ENCODE assay signal across 16 cellular contexts in the genomic region with DNA sequence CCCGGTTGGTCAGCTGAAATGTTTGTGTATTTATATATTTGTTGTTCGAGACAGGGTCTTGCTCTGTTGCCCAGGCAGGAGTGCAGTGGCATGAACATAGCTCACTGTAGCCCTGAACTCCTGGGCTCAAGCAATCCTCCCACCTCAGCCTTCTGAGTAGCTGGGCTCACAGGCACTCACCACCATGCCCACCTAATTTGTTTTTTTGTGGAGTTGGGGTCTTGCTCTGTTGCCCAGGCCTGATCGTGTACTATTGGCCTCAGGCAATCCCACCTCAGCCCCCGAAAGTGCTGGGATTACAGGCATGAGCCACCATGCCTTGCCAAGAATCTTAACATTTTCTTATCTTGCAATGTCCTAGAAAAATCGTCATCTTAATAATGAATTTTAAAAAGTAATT. TPM values are rescaled to one million over a fixed set of nuclear protein-coding genes. Genes with fewer than 3 reads are reported as not detected.
DNase-seq lines count a peak whose midpoint lies in the region; ATAC-seq and TF ChIP-seq lines count a peak whose summit lies in the region.
"Had no signal": no experiment of that assay in that cellular context is flagged by ENCODE, and none has a peak within 500 bp of the region (broad histone marks: within the 10 kb centered on the region; RNA-seq: fewer than 3 reads in every experiment).

No MANE protein-coding gene starts in this region.

- H2AFZ ChIP-seq in GM23338 (no peak overlapping the region), neural progenitor cell (replicated peaks) (no peak overlapping the region)

- ATAC-seq in GM23338, result no peak
- ATAC-seq in activated CD8-positive, alpha-beta memory T cell treated with anti-CD3 and anti-CD28 coated beads, Interleukin-2, amount 10 ng/mL, durations not matched to agents 7 days and 5 days, result no peak
- ATAC-seq: T-cell had no signal

- peaks cover 44% of the 10 kb centered on the region for H3K4me1 ChIP-seq in GM23338 (ENCODE audit: insufficient read depth)
- H3K4me1 ChIP-seq in neural progenitor cell, result peaks cover 25% of the 10 kb centered on the region

- TF ChIP-seq CTCF in GM23338 (conservative IDR thresholded peaks at IDR 0.05; ENCODE audit: low read depth in 2 of 2) (no peak), neural progenitor cell (IDR thresholded peaks at IDR 0.05) (no peak)

- peaks cover 71% of the 10 kb centered on the region for H3K36me3 Mint-ChIP-seq in activated T-cell treated with anti-CD3 and anti-CD28 coated beads, Interleukin-2, amount 50 U/mL, for 24 hours (ENCODE audit: low read depth)
- H3K36me3 Mint-ChIP-seq in GM23338 (ENCODE audit: low read depth), result peaks cover 54% of the 10 kb centered on the region
- peaks cover 34% of the 10 kb centered on the region for H3K36me3 Mint-ChIP-seq in activated naive CD8-positive, alpha-beta T cell
- H3K36me3 Mint-ChIP-seq in neural progenitor cell, result peaks cover 38% of the 10 kb centered on the region
- peaks cover 51% of the 10 kb centered on the region for H3K36me3 Mint-ChIP-seq in activated CD8-positive, alpha-beta memory T cell treated with anti-CD3 and anti-CD28 coated beads, Interleukin-2, amount 10 ng/mL, durations not matched to agents 7 days and 5 days

- H3K4me3 ChIP-seq in GM23338, result peak overlapping the region; percentile 85; the same call in 1 of the 2 replicates
- no peak overlapping the region for H3K4me3 ChIP-seq in neural progenitor cell
- H3K4me3 ChIP-seq: ascending aorta had no signal

- H3K27me3 Mint-ChIP-seq in activated T-cell treated with anti-CD3 and anti-CD28 coated beads, Interleukin-2, amount 50 U/mL, for 24 hours, result no peaks in the 10 kb centered on the region
- peaks cover 24% of the 10 kb centered on the region for H3K27me3 Mint-ChIP-seq in GM23338 (ENCODE audit: insufficient read depth, low read depth, poor library complexity)
- no peaks in the 10 kb centered on the region for H3K27me3 Mint-ChIP-seq in activated naive CD8-positive, alpha-beta T cell
- peaks cover 14% of the 10 kb centered on the region for H3K27me3 Mint-ChIP-seq in neural progenitor cell (ENCODE audit: insufficient read depth, low read depth)
- no peaks in the 10 kb centered on the region for H3K27me3 Mint-ChIP-seq in activated CD8-positive, alpha-beta memory T cell treated with anti-CD3 and anti-CD28 coated beads, Interleukin-2, amount 10 ng/mL, durations not matched to agents 7 days and 5 days
- H3K27me3 Mint-ChIP-seq: T-cell had no signal

- DNase-seq in activated T-cell treated with anti-CD3 and anti-CD28 coated beads, Interleukin-2, amount 50 U/mL, for 24 hours, result no peak
- DNase-seq in activated T-cell treated with anti-CD3 and anti-CD28 coated beads for 4 hours (no peak), GM23338 (ENCODE audit: low spot score) (no peak), neural progenitor cell (ENCODE audit: low spot score) (no peak), OCI-M1 (lab: John Stamatoyannopoulos, UW) (no peak), COLO829 (ENCODE audit: low spot score) (no peak)
- DNase-seq in activated CD8-positive, alpha-beta memory T cell treated with anti-CD3 and anti-CD28 coated beads, Interleukin-2, amount 10 ng/mL, durations not matched to agents 7 days and 5 days, result no peak
- DNase-seq: ACHN; GF-D8; KG1; mammary epithelial cell; NCI-H1092 treated with DMSO at 0.1 percent for 48 hours; stimulated activated CD4-positive, alpha-beta T cell treated with anti-CD3 and anti-CD28 coated beads, Interleukin-15, amount 100 ng/mL, for 24 hours; T-cell had no signal

- peak overlapping the region; percentile 99 for H3K27ac Mint-ChIP-seq in activated T-cell treated with anti-CD3 and anti-CD28 coated beads, Interleukin-2, amount 50 U/mL, for 24 hours
- H3K27ac Mint-ChIP-seq in GM23338, result no peak overlapping the region
- peak overlapping the region; percentile 100 for H3K27ac Mint-ChIP-seq in activated naive CD8-positive, alpha-beta T cell
- H3K27ac Mint-ChIP-seq in neural progenitor cell, result no peak overlapping the region
- no peak overlapping the region for H3K27ac Mint-ChIP-seq in activated CD8-positive, alpha-beta memory T cell treated with anti-CD3 and anti-CD28 coated beads, Interleukin-2, amount 10 ng/mL, durations not matched to agents 7 days and 5 days

- H3K4me2 ChIP-seq in GM23338 (peak overlapping the region; percentile 85; the same call in 1 of the 2 replicates), neural progenitor cell (peak overlapping the region; percentile 99)

- H3K9me3 Mint-ChIP-seq in activated T-cell treated with anti-CD3 and anti-CD28 coated beads, Interleukin-2, amount 50 U/mL, for 24 hours, result no peaks in the 10 kb centered on the region
- peaks cover 4% of the 10 kb centered on the region; the same call in 1 of the 3 replicates for H3K9me3 Mint-ChIP-seq in GM23338
- H3K9me3 Mint-ChIP-seq in activated naive CD8-positive, alpha-beta T cell (ENCODE audit: low read depth), result no peaks in the 10 kb centered on the region
- H3K9me3 Mint-ChIP-seq in neural progenitor cell, result no peaks in the 10 kb centered on the region
- H3K9me3 Mint-ChIP-seq in activated CD8-positive, alpha-beta memory T cell treated with anti-CD3 and anti-CD28 coated beads, Interleukin-2, amount 10 ng/mL, durations not matched to agents 7 days and 5 days (ENCODE audit: low read depth), result no peaks in the 10 kb centered on the region
- H3K9me3 Mint-ChIP-seq: T-cell had no signal

- H3K79me2 ChIP-seq in GM23338 (replicated peaks; ENCODE audit: insufficient read depth) (peaks cover 33% of the 10 kb centered on the region), neural progenitor cell (ENCODE audit: low read depth) (peaks cover 49% of the 10 kb centered on the region)

- no peak overlapping the region for H3K9ac ChIP-seq in neural progenitor cell

- CTCF ChIA-PET in activated CD8-positive, alpha-beta memory T cell treated with anti-CD3 and anti-CD28 coated beads, Interleukin-2, amount 10 ng/mL, durations not matched to agents 7 days and 5 days (lab: Charles Lee), result no interaction called here

- H4K20me1 ChIP-seq in GM23338 (replicated peaks; ENCODE audit: insufficient read depth) (peaks cover 44% of the 10 kb centered on the region), neural progenitor cell (ENCODE audit: low read depth) (peaks cover 72% of the 10 kb centered on the region)

- H3F3A ChIP-seq in GM23338 (replicated peaks; ENCODE audit: low read depth), result peaks cover 61% of the 10 kb centered on the region
- H3F3A ChIP-seq in neural progenitor cell (ENCODE audit: low read depth), result peaks cover 87% of the 10 kb centered on the region

- peaks cover 47% of the 10 kb centered on the region for H3K36me3 ChIP-seq in GM23338 (ENCODE audit: insufficient read depth)
- H3K36me3 ChIP-seq in neural progenitor cell, result peaks cover 35% of the 10 kb centered on the region

- H3K27me3 ChIP-seq in GM23338 (ENCODE audit: insufficient read depth), result no peaks in the 10 kb centered on the region
- no peaks in the 10 kb centered on the region for H3K27me3 ChIP-seq in neural progenitor cell
- H3K27me3 ChIP-seq: ascending aorta had no signal

- H3K9me2 ChIP-seq in GM23338 (ENCODE audit: insufficient read depth), result no peaks in the 10 kb centered on the region

- peak overlapping the region; percentile 98 for H3K4me3 Mint-ChIP-seq in activated T-cell treated with anti-CD3 and anti-CD28 coated beads, Interleukin-2, amount 50 U/mL, for 24 hours
- peak overlapping the region; percentile 96; the same call in 2 of the 3 replicates for H3K4me3 Mint-ChIP-seq in GM23338
- peak overlapping the region; percentile 100 for H3K4me3 Mint-ChIP-seq in activated naive CD8-positive, alpha-beta T cell
- no peak overlapping the region for H3K4me3 Mint-ChIP-seq in neural progenitor cell
- H3K4me3 Mint-ChIP-seq in activated CD8-positive, alpha-beta memory T cell treated with anti-CD3 and anti-CD28 coated beads, Interleukin-2, amount 10 ng/mL, durations not matched to agents 7 days and 5 days, result no peak overlapping the region

- H3K4me1 Mint-ChIP-seq in activated T-cell treated with anti-CD3 and anti-CD28 coated beads, Interleukin-2, amount 50 U/mL, for 24 hours (ENCODE audit: low read depth), result peaks cover 73% of the 10 kb centered on the region
- H3K4me1 Mint-ChIP-seq in GM23338 (peaks cover 60% of the 10 kb centered on the region), neural progenitor cell (peaks cover 45% of the 10 kb centered on the region)
- peaks cover 69% of the 10 kb centered on the region for H3K4me1 Mint-ChIP-seq in activated naive CD8-positive, alpha-beta T cell (ENCODE audit: low read depth)
- H3K4me1 Mint-ChIP-seq in activated CD8-positive, alpha-beta memory T cell treated with anti-CD3 and anti-CD28 coated beads, Interleukin-2, amount 10 ng/mL, durations not matched to agents 7 days and 5 days, result peaks cover 73% of the 10 kb centered on the region

- H3K27ac ChIP-seq in GM23338 (ENCODE audit: low read depth) (peak overlapping the region; percentile 85), neural progenitor cell (no peak overlapping the region)
- H3K27ac ChIP-seq: ascending aorta had no signal

- H3K9me3 ChIP-seq in neural progenitor cell (ENCODE audit: low read depth), result no peaks in the 10 kb centered on the region
- H3K9me3 ChIP-seq: ascending aorta had no signal

TF ChIP-seq in GM23338, 12 proteins besides CTCF, POLR2A, EP300 and RAD21:
- TF ChIP-seq ZNF114 (CRISPR knock-in tag; IDR thresholded peaks at IDR 0.05) (no peak), STAT1 (IDR thresholded peaks at IDR 0.05; ENCODE audit: unreplicated experiment) (no peak), JUNB (IDR thresholded peaks at IDR 0.05; ENCODE audit: unreplicated experiment) (no peak), NANOG (IDR thresholded peaks at IDR 0.05; ENCODE audit: borderline replicate concordance) (no peak), POLR2AphosphoS5 (IDR thresholded peaks at IDR 0.05; ENCODE audit: low read depth) (no peak)
TF ChIP-seq in GM23338: peak in this region for 0.

RNA-seq across cellular contexts. Expression of a gene that starts 3.3 kb away (rescaled TPM):
- 855 and 976 TPM in 2 replicates for total RNA-seq in GM23338 (2014; rRNA removed; shearing (Covaris generic))
- 2,114 and 2,289 TPM in 2 replicates for polyA plus RNA-seq in GM23338 (2016; fragmentation: Nextera tagmentation; extraction: Ambion mirVana)
- 699 and 1,370 TPM in 2 replicates for total RNA-seq in neural progenitor cell (ENCODE audit: low replicate concordance)
- 1,000 to 10,000 TPM; 1,047 to 1,473 TPM for total RNA-seq in activated CD8-positive, alpha-beta memory T cell treated with anti-CD3 and anti-CD28 coated beads, Interleukin-2, amount 10 ng/mL, durations not matched to agents 7 days and 5 days

RNA-seq across cellular contexts. Expression of a gene that starts 36.1 kb away (rescaled TPM):
- total RNA-seq in GM23338 (2014; rRNA removed; shearing (Covaris generic)), result 23.9 and 35.4 TPM in 2 replicates
- polyA plus RNA-seq in GM23338 (2016; fragmentation: Nextera tagmentation; extraction: Ambion mirVana), result 16.4 and 17.7 TPM in 2 replicates
- total RNA-seq in neural progenitor cell (ENCODE audit: low replicate concordance), result 36.7 and 44.0 TPM in 2 replicates
- 10 to 100 TPM; 17.2 to 17.8 TPM for total RNA-seq in activated CD8-positive, alpha-beta memory T cell treated with anti-CD3 and anti-CD28 coated beads, Interleukin-2, amount 10 ng/mL, durations not matched to agents 7 days and 5 days

Comparison
In these comparisons a context has a peak if more than half of its experiments do, and no peak if none do; other contexts are left out.
1. H3K27ac Mint-ChIP-seq: peak in activated T-cell treated with anti-CD3 and anti-CD28 coated beads, Interleukin-2, amount 50 U/mL, for 24 hours (single experiment) and activated naive CD8-positive, alpha-beta T cell (single experiment); none in GM23338 (single experiment), neural progenitor cell (single experiment) and activated CD8-positive, alpha-beta memory T cell treated with anti-CD3 and anti-CD28 coated beads, Interleukin-2, amount 10 ng/mL, durations not matched to agents 7 days and 5 days (single experiment).
2. H3K4me3 Mint-ChIP-seq: peak in activated T-cell treated with anti-CD3 and anti-CD28 coated beads, Interleukin-2, amount 50 U/mL, for 24 hours (single experiment), GM23338 (single experiment) and activated naive CD8-positive, alpha-beta T cell (single experiment); none in neural progenitor cell (single experiment) and activated CD8-positive, alpha-beta memory T cell treated with anti-CD3 and anti-CD28 coated beads, Interleukin-2, amount 10 ng/mL, durations not matched to agents 7 days and 5 days (single experiment).